18 cellular contexts compared by ENCODE assay signal in the genomic region with DNA sequence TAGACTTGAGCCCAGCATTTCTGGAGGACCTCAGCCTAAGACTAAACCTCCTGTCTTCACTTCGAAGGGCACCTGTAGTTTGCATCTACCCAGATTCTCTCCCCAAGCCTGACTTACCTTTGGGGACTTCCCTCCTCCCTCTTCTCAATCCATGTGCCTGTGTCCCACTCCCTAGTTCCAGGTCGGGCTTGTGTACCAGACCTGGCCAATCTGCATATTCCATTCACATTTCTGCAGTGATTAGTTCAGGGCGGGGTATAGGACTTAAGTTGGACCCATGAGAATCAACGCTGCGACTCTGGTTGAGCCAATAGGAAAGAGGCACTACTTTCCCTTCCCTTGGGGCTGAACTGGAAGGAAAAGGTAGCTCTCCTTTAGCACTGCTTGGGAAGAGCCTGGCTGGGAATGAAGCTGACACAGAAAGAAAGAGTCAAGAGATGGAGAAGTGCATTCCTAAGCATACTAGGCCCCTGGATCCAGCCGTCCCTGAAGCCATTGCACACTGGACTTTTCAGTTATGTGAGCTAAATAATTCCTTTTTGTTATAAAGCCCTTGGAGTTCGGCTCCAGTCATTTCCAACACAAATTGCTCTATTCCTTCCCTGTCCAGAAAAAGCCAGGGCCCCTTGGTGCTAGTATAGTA. TPM values are rescaled to one million over a fixed set of nuclear protein-coding genes. Genes with fewer than 3 reads are reported as not detected.
A peak's percentile ranks its signal among the peaks of the same experiment; 100 is the strongest.
DNase-seq lines count a peak whose midpoint lies in the region; ATAC-seq and TF ChIP-seq lines count a peak whose summit lies in the region.
"Had no signal": no experiment of that assay in that cellular context is flagged by ENCODE, and none has a peak within 500 bp of the region (broad histone marks: within the 10 kb centered on the region; RNA-seq: fewer than 3 reads in every experiment).

No MANE protein-coding gene starts in this region.

- CTCF ChIA-PET in CD4-positive, alpha-beta T cell (lab: Charles Lee), result interaction anchor here (1.0 to 3.8 kb wide), 4 partner anchors 18 to 143 kb away, joined by 4 to 43 read pairs (median 10); no protein-coding TSS in a partner anchor
- CTCF ChIA-PET in Caco-2 (lab: Charles Lee), result interaction anchor here (1.0 to 1.9 kb wide), 2 partner anchors 13 to 139 kb away, joined by 3 to 11 read pairs; a partner anchor contains a TSS

- H3K27me3 Mint-ChIP-seq in T-helper 1 cell treated with Interleukin-12 subunit alpha and Interleukin-12 subunit beta and Interleukin-4 antibody, amounts not matched to agents 30 μg/mL and 1 μg/mL, for 36 hours (ENCODE audit: low read depth), result no peaks in the 10 kb centered on the region
- peaks cover 21% of the 10 kb centered on the region for H3K27me3 Mint-ChIP-seq in CD4-positive, alpha-beta T cell
- H3K27me3 Mint-ChIP-seq in activated T-helper 1 cell treated with anti-CD3 and anti-CD28 coated beads, Interleukin-12 subunit alpha, Interleukin-12 subunit beta, Interleukin-2, Interleukin-4 antibody, amounts not matched to agents 30 ng/mL and 10 ng/mL and 1 ng/mL, durations not matched to agents 14 hours and 24 hours and 36 hours (ENCODE audit: insufficient read depth), result peaks cover 2% of the 10 kb centered on the region
- H3K27me3 Mint-ChIP-seq in naive thymus-derived CD8-positive, alpha-beta T cell, result peaks cover 2 to 19% (median 12%) of the 10 kb centered on the region in 5 donors
- H3K27me3 Mint-ChIP-seq in Caco-2 (ENCODE audit: insufficient read depth, unreplicated experiment), result no peaks in the 10 kb centered on the region

- H3K27me3 ChIP-seq in CD4-positive, alpha-beta T cell (ENCODE audit: control insufficient read depth, insufficient read depth, low read length), result peaks cover 10% of the 10 kb centered on the region
- H3K27me3 ChIP-seq in Caco-2 (replicated peaks; ENCODE audit: control insufficient read depth, insufficient read depth, low read length), result no peaks in the 10 kb centered on the region

- peaks cover 4% of the 10 kb centered on the region; the same call in 1 of the 2 replicates for H3K4me1 ChIP-seq in Caco-2

- H3K36me3 ChIP-seq in Caco-2 (ENCODE audit: control insufficient read depth, insufficient read depth, low read length), result no peaks in the 10 kb centered on the region
- H3K36me3 ChIP-seq: WERI-Rb-1 had no signal

- intact Hi-C loops in CD4-positive, alpha-beta T cell (cut with DNase I, micrococcal nuclease), result no loop called here
- intact Hi-C loops in activated T-helper 1 cell treated with anti-CD3 and anti-CD28 coated beads, Interleukin-12 subunit alpha, Interleukin-12 subunit beta, Interleukin-2, Interleukin-4 antibody, amounts not matched to agents 30 ng/mL and 10 ng/mL and 1 ng/mL, durations not matched to agents 14 hours and 24 hours and 36 hours (cut with micrococcal nuclease), result loop anchor here (5.0 kb wide), 1 partner anchor 280 kb away; no protein-coding TSS in a partner anchor
- intact Hi-C loops in Caco-2 (cut with micrococcal nuclease; ENCODE audit: unreplicated experiment), result no loop called here

- peaks cover 44% of the 10 kb centered on the region for H3K36me3 Mint-ChIP-seq in T-helper 1 cell treated with Interleukin-12 subunit alpha and Interleukin-12 subunit beta and Interleukin-4 antibody, amounts not matched to agents 30 μg/mL and 1 μg/mL, for 36 hours (ENCODE audit: low read depth)
- peaks cover 20% of the 10 kb centered on the region for H3K36me3 Mint-ChIP-seq in CD4-positive, alpha-beta T cell (ENCODE audit: low read depth)
- H3K36me3 Mint-ChIP-seq in activated T-helper 1 cell treated with anti-CD3 and anti-CD28 coated beads, Interleukin-12 subunit alpha, Interleukin-12 subunit beta, Interleukin-2, Interleukin-4 antibody, amounts not matched to agents 30 ng/mL and 10 ng/mL and 1 ng/mL, durations not matched to agents 14 hours and 24 hours and 36 hours (ENCODE audit: low read depth), result peaks cover 11% of the 10 kb centered on the region
- H3K36me3 Mint-ChIP-seq in naive thymus-derived CD8-positive, alpha-beta T cell, result peaks cover 0 to 4% (median 0%) of the 10 kb centered on the region in 3 donors
- H3K36me3 Mint-ChIP-seq in Caco-2 (ENCODE audit: insufficient read depth, unreplicated experiment), result peaks cover 13% of the 10 kb centered on the region
- H3K36me3 Mint-ChIP-seq: brain had no signal

- H3K9me3 Mint-ChIP-seq in T-helper 1 cell treated with Interleukin-12 subunit alpha and Interleukin-12 subunit beta and Interleukin-4 antibody, amounts not matched to agents 30 μg/mL and 1 μg/mL, for 36 hours, result no peaks in the 10 kb centered on the region
- H3K9me3 Mint-ChIP-seq in CD4-positive, alpha-beta T cell, result no peaks in the 10 kb centered on the region
- H3K9me3 Mint-ChIP-seq in activated T-helper 1 cell treated with anti-CD3 and anti-CD28 coated beads, Interleukin-12 subunit alpha, Interleukin-12 subunit beta, Interleukin-2, Interleukin-4 antibody, amounts not matched to agents 30 ng/mL and 10 ng/mL and 1 ng/mL, durations not matched to agents 14 hours and 24 hours and 36 hours, result no peaks in the 10 kb centered on the region
- no peaks in the 10 kb centered on the region for H3K9me3 Mint-ChIP-seq in naive thymus-derived CD8-positive, alpha-beta T cell
- H3K9me3 Mint-ChIP-seq in Caco-2 (ENCODE audit: unreplicated experiment), result no peaks in the 10 kb centered on the region

- no TSS peak for BruUV-seq in Caco-2 (replicated peaks; lab: Mats Ljungman, UMichigan)

- no peak for ATAC-seq in CD4-positive, alpha-beta T cell (ENCODE audit: poor library complexity)
- ATAC-seq in naive thymus-derived CD8-positive, alpha-beta T cell, result no peak
- no peak for ATAC-seq in GM21723 (IDR thresholded peaks at IDR 0.05; ENCODE audit: unreplicated experiment)

- peak overlapping the region; percentile 99 for H3K27ac Mint-ChIP-seq in T-helper 1 cell treated with Interleukin-12 subunit alpha and Interleukin-12 subunit beta and Interleukin-4 antibody, amounts not matched to agents 30 μg/mL and 1 μg/mL, for 36 hours
- peak overlapping the region; percentile 95 for H3K27ac Mint-ChIP-seq in CD4-positive, alpha-beta T cell
- H3K27ac Mint-ChIP-seq in activated T-helper 1 cell treated with anti-CD3 and anti-CD28 coated beads, Interleukin-12 subunit alpha, Interleukin-12 subunit beta, Interleukin-2, Interleukin-4 antibody, amounts not matched to agents 30 ng/mL and 10 ng/mL and 1 ng/mL, durations not matched to agents 14 hours and 24 hours and 36 hours, result peak overlapping the region; percentile 92
- H3K27ac Mint-ChIP-seq in naive thymus-derived CD8-positive, alpha-beta T cell, result peak overlapping the region in 9 of 10 donors; percentile 89 to 99 (median 93)
- H3K27ac Mint-ChIP-seq in Caco-2 (ENCODE audit: unreplicated experiment), result no peak overlapping the region

- no peak for TF ChIP-seq CTCF in CD4-positive, alpha-beta T cell (IDR thresholded peaks at IDR 0.05)
- no peak for TF ChIP-seq CTCF in Caco-2 (IDR thresholded peaks at IDR 0.05; ENCODE audit: insufficient read depth in 1 of 2, low read depth in 1 of 2, low read length in 1 of 2, severe bottlenecking in 1 of 2, unreplicated experiment in 1 of 2)

- H3K4me1 Mint-ChIP-seq in T-helper 1 cell treated with Interleukin-12 subunit alpha and Interleukin-12 subunit beta and Interleukin-4 antibody, amounts not matched to agents 30 μg/mL and 1 μg/mL, for 36 hours (ENCODE audit: low read depth), result peaks cover 56% of the 10 kb centered on the region
- peaks cover 60% of the 10 kb centered on the region for H3K4me1 Mint-ChIP-seq in CD4-positive, alpha-beta T cell (ENCODE audit: low read depth)
- H3K4me1 Mint-ChIP-seq in activated T-helper 1 cell treated with anti-CD3 and anti-CD28 coated beads, Interleukin-12 subunit alpha, Interleukin-12 subunit beta, Interleukin-2, Interleukin-4 antibody, amounts not matched to agents 30 ng/mL and 10 ng/mL and 1 ng/mL, durations not matched to agents 14 hours and 24 hours and 36 hours (ENCODE audit: low read depth), result peaks cover 63% of the 10 kb centered on the region
- H3K4me1 Mint-ChIP-seq in naive thymus-derived CD8-positive, alpha-beta T cell, result peaks cover 28 to 67% (median 45%) of the 10 kb centered on the region in 4 donors
- peaks cover 6% of the 10 kb centered on the region for H3K4me1 Mint-ChIP-seq in Caco-2 (ENCODE audit: low read depth, unreplicated experiment)

- POLR2A ChIA-PET in CD4-positive, alpha-beta T cell (lab: Charles Lee), result interaction anchor here (0.8 to 4.7 kb wide), 10 partner anchors 7 to 139 kb away, joined by 3 to 44 read pairs (median 6); a partner anchor contains a TSS
- POLR2A ChIA-PET in naive thymus-derived CD8-positive, alpha-beta T cell (lab: Charles Lee), result interaction anchor here (0.9 to 1.2 kb wide), 2 partner anchors 128 to 143 kb away, joined by 3 read pairs; a partner anchor contains a TSS
- POLR2A ChIA-PET in Caco-2 (lab: Charles Lee), result no interaction called here

- H3K9me3 ChIP-seq in CD4-positive, alpha-beta T cell (ENCODE audit: control insufficient read depth, low read length), result no peaks in the 10 kb centered on the region
- no peaks in the 10 kb centered on the region for H3K9me3 ChIP-seq in Caco-2

- no peak for DNase-seq in T-helper 1 cell
- DNase-seq in CD4-positive, alpha-beta T cell, result no peak
- no peak for DNase-seq in activated T-helper 1 cell treated with anti-CD3 and anti-CD28 coated beads, Interleukin-12 subunit alpha, Interleukin-12 subunit beta, Interleukin-2, Interleukin-4 antibody, amounts not matched to agents 30 ng/mL and 10 ng/mL and 1 ng/mL, durations not matched to agents 14 hours and 24 hours and 36 hours (ENCODE audit: low spot score)
- DNase-seq in naive thymus-derived CD8-positive, alpha-beta T cell, result peak in 1 of 10 donors; percentile 23
- DNase-seq in central memory CD4-positive, alpha-beta T cell, result no peak
- no peak for DNase-seq in Caco-2
- DNase-seq: activated naive CD4-positive, alpha-beta T cell treated with Interleukin-2 at 50 U/mL for 16 hours; foreskin fibroblast; hippocampal formation; NCI-H510A; stimulated activated CD4-positive, alpha-beta T cell treated with anti-CD3 and anti-CD28 coated beads, Interleukin-2, amount 100 ng/mL, for 48 hours; WERI-Rb-1 had no signal

- peak overlapping the region; percentile 91 for H3K4me3 Mint-ChIP-seq in T-helper 1 cell treated with Interleukin-12 subunit alpha and Interleukin-12 subunit beta and Interleukin-4 antibody, amounts not matched to agents 30 μg/mL and 1 μg/mL, for 36 hours
- peak overlapping the region; percentile 95 for H3K4me3 Mint-ChIP-seq in CD4-positive, alpha-beta T cell
- peak overlapping the region; percentile 91 for H3K4me3 Mint-ChIP-seq in activated T-helper 1 cell treated with anti-CD3 and anti-CD28 coated beads, Interleukin-12 subunit alpha, Interleukin-12 subunit beta, Interleukin-2, Interleukin-4 antibody, amounts not matched to agents 30 ng/mL and 10 ng/mL and 1 ng/mL, durations not matched to agents 14 hours and 24 hours and 36 hours
- peak overlapping the region in 7 of 10 donors; percentile 39 to 92 (median 89) for H3K4me3 Mint-ChIP-seq in naive thymus-derived CD8-positive, alpha-beta T cell
- no peak overlapping the region for H3K4me3 Mint-ChIP-seq in Caco-2 (ENCODE audit: unreplicated experiment)

- H3K4me3 ChIP-seq in Caco-2 (ENCODE audit: low read depth, low read length), result no peak overlapping the region
- H3K4me3 ChIP-seq: lung had no signal

- peak overlapping the region; percentile 81 for H3K27ac ChIP-seq in CD4-positive, alpha-beta T cell (ENCODE audit: low read depth, low read length)
- H3K27ac ChIP-seq: epithelial cell of prostate, WERI-Rb-1 had no signal

RNA-seq across cellular contexts. Expression of a gene that starts 2.5 kb away (rescaled TPM):
- total RNA-seq in CD4-positive, alpha-beta T cell, result 10 to 100 TPM; 32.4 to 34.0 TPM
- total RNA-seq in activated T-helper 1 cell treated with anti-CD3 and anti-CD28 coated beads, Interleukin-12 subunit alpha, Interleukin-12 subunit beta, Interleukin-2, Interleukin-4 antibody, amounts not matched to agents 30 ng/mL and 10 ng/mL and 1 ng/mL, durations not matched to agents 14 hours and 24 hours and 36 hours, result 29.0 TPM in 2 replicates
- total RNA-seq in naive thymus-derived CD8-positive, alpha-beta T cell, result 10 to 100 TPM; 41.0 to 43.4 TPM
- 10 to 100 TPM; 44.9 to 49.1 (median 48.2) TPM for polyA plus RNA-seq in naive thymus-derived CD8-positive, alpha-beta T cell
- 16.8 and 18.3 TPM in 2 replicates for total RNA-seq in Caco-2 (2022)

RNA-seq across cellular contexts. Expression of a gene that starts 2.5 kb away (rescaled TPM):
- 10 to 100 TPM; 11.5 to 11.6 TPM for total RNA-seq in CD4-positive, alpha-beta T cell
- total RNA-seq in activated T-helper 1 cell treated with anti-CD3 and anti-CD28 coated beads, Interleukin-12 subunit alpha, Interleukin-12 subunit beta, Interleukin-2, Interleukin-4 antibody, amounts not matched to agents 30 ng/mL and 10 ng/mL and 1 ng/mL, durations not matched to agents 14 hours and 24 hours and 36 hours, result 19.3 and 22.4 TPM in 2 replicates
- 10 to 100 TPM in 1 of 2 experiments, 1 to 10 TPM in 1; 9.0 to 10.9 TPM for total RNA-seq in naive thymus-derived CD8-positive, alpha-beta T cell
- polyA plus RNA-seq in naive thymus-derived CD8-positive, alpha-beta T cell, result 1 to 10 TPM; 1.8 to 2.8 (median 2.5) TPM
- 27.6 and 31.5 TPM in 2 replicates for total RNA-seq in Caco-2 (2022)

RNA-seq across cellular contexts. Expression of a gene that starts 6.4 kb away (rescaled TPM):
- total RNA-seq in CD4-positive, alpha-beta T cell, result 1 to 10 TPM; 2.0 to 2.5 TPM
- total RNA-seq in activated T-helper 1 cell treated with anti-CD3 and anti-CD28 coated beads, Interleukin-12 subunit alpha, Interleukin-12 subunit beta, Interleukin-2, Interleukin-4 antibody, amounts not matched to agents 30 ng/mL and 10 ng/mL and 1 ng/mL, durations not matched to agents 14 hours and 24 hours and 36 hours, result 6.2 TPM in 2 replicates
- 1 to 10 TPM; 1.5 to 1.8 TPM for total RNA-seq in naive thymus-derived CD8-positive, alpha-beta T cell
- polyA plus RNA-seq in naive thymus-derived CD8-positive, alpha-beta T cell, result 1 to 10 TPM in 1 of 3 donors, under 1 TPM in 2; 0.19 to 1.1 (median 0.28) TPM
- total RNA-seq in Caco-2 (2022), result 11.6 and 11.7 TPM in 2 replicates
- total RNA-seq: G401 had no signal

RNA-seq across cellular contexts. Expression of a gene that starts 7.3 kb away (rescaled TPM):
- 10 to 100 TPM; 19.7 to 26.1 TPM for total RNA-seq in CD4-positive, alpha-beta T cell
- total RNA-seq in activated T-helper 1 cell treated with anti-CD3 and anti-CD28 coated beads, Interleukin-12 subunit alpha, Interleukin-12 subunit beta, Interleukin-2, Interleukin-4 antibody, amounts not matched to agents 30 ng/mL and 10 ng/mL and 1 ng/mL, durations not matched to agents 14 hours and 24 hours and 36 hours, result 30.3 and 36.8 TPM in 2 replicates
- total RNA-seq in naive thymus-derived CD8-positive, alpha-beta T cell, result 10 to 100 TPM in 1 of 2 experiments, 1 to 10 TPM in 1; 9.7 to 14.8 TPM
- polyA plus RNA-seq in naive thymus-derived CD8-positive, alpha-beta T cell, result not detected
- 39.4 and 52.0 TPM in 2 replicates for total RNA-seq in Caco-2 (2022)

RNA-seq across cellular contexts. Expression of a gene that starts 13.1 kb away (rescaled TPM):
- total RNA-seq in CD4-positive, alpha-beta T cell, result 1 to 10 TPM; 1.1 to 1.2 TPM
- total RNA-seq in activated T-helper 1 cell treated with anti-CD3 and anti-CD28 coated beads, Interleukin-12 subunit alpha, Interleukin-12 subunit beta, Interleukin-2, Interleukin-4 antibody, amounts not matched to agents 30 ng/mL and 10 ng/mL and 1 ng/mL, durations not matched to agents 14 hours and 24 hours and 36 hours, result 19.0 and 22.9 TPM in 2 replicates
- total RNA-seq in naive thymus-derived CD8-positive, alpha-beta T cell, result 1 to 10 TPM in 1 of 2 experiments, under 1 TPM in 1; 0.70 to 1.6 TPM
- polyA plus RNA-seq in naive thymus-derived CD8-positive, alpha-beta T cell, result not detected
- 17.4 and 22.4 TPM in 2 replicates for total RNA-seq in Caco-2 (2022)
